ENCODE assay signal across 1 cellular context in genomic region chr2:84964406-84965191, GRCh38.
TF ChIP-seq lines count a peak whose summit lies in the region.

No MANE protein-coding gene starts in this region.

TF ChIP-seq in GM23338, 12 proteins besides CTCF, POLR2A, EP300 and RAD21 (continued from another document):
- TF ChIP-seq ZNF462 (CRISPR knock-in tag; IDR thresholded peaks at IDR 0.05), result no peak
- TF ChIP-seq POLR2AphosphoS5 (IDR thresholded peaks at IDR 0.05; ENCODE audit: low read depth), result no peak
- TF ChIP-seq ZNF114 (CRISPR knock-in tag; IDR thresholded peaks at IDR 0.05), result no peak
